8 cellular contexts compared by ENCODE assay signal in genomic region chr9:96217358-96217755, GRCh38.
DNase-seq lines count a peak whose midpoint lies in the region; ATAC-seq and TF ChIP-seq lines count a peak whose summit lies in the region.

No MANE protein-coding gene starts in this region.

- peaks cover 18% of the 10 kb centered on the region for H3K79me1 ChIP-seq in trophoblast cell (ENCODE audit: low read length)

- no peaks in the 10 kb centered on the region for H3K9me3 ChIP-seq in T-helper 17 cell (ENCODE audit: control insufficient read depth, low read length, poor library complexity, severe bottlenecking)
- no peaks in the 10 kb centered on the region for H3K9me3 ChIP-seq in right atrium auricular region
- no peaks in the 10 kb centered on the region for H3K9me3 ChIP-seq in trophoblast cell (ENCODE audit: insufficient read depth, low read depth, low read length)

- no peak for TF ChIP-seq CTCF in Calu3 (IDR thresholded peaks at IDR 0.05; ENCODE audit: unreplicated experiment)
- TF ChIP-seq CTCF in right atrium auricular region (IDR thresholded peaks at IDR 0.05), result no peak

- peaks cover 0 to 31% of the 10 kb centered on the region in 2 donors for H3K4me1 ChIP-seq in right atrium auricular region
- peaks cover 29 to 36% of the 10 kb centered on the region in 2 experiments for H3K4me1 ChIP-seq in trophoblast cell (ENCODE audit: control insufficient read depth in 1 of 2, insufficient read depth in 2 of 2, low read length in 2 of 2)

- H4K12ac ChIP-seq in trophoblast cell (ENCODE audit: low read depth, low read length), result no peak overlapping the region

- H3K9ac ChIP-seq in trophoblast cell (ENCODE audit: low read length), result no peak overlapping the region

- CTCF ChIA-PET in Calu3 (lab: Charles Lee), result interaction anchor here (0.6 to 1.6 kb wide), 9 partner anchors 11 to 993 kb away, joined by 3 to 6 read pairs (median 4); no protein-coding TSS in a partner anchor

- H2AFZ ChIP-seq in trophoblast cell (ENCODE audit: insufficient read depth, low read length, poor library complexity), result no peak overlapping the region

- H3K27me3 ChIP-seq in right atrium auricular region (no peaks in the 10 kb centered on the region), trophoblast cell (ENCODE audit: insufficient read depth, low read length) (no peaks in the 10 kb centered on the region)

- H3K4ac ChIP-seq in trophoblast cell (ENCODE audit: low read depth, low read length), result no peak overlapping the region

- H3K27ac ChIP-seq in right atrium auricular region, result peak overlapping the region; percentile 48 to 53
- H3K27ac ChIP-seq in trophoblast cell (ENCODE audit: low read depth, low read length), result peak overlapping the region; percentile 91

- DNase-seq in Calu3 (no peak), T-helper 17 cell (no peak), right atrium auricular region (ENCODE audit: low spot score) (no peak), trophoblast cell (no peak), NCI-H1694 treated with DMSO at 0.1 percent for 48 hours (lab: John Stamatoyannopoulos, UW) (no peak), hippocampal formation (lab: John Stamatoyannopoulos, UW) (no peak), cerebellar cortex (ENCODE audit: low spot score) (no peak), NCI-H226 (no peak)

- no TSS peak for BruUV-seq in Calu3 (replicated peaks; lab: Mats Ljungman, UMichigan)

- no peak overlapping the region for H3K27ac Mint-ChIP-seq in Calu3 (ENCODE audit: unreplicated experiment)
- H3K27ac Mint-ChIP-seq in T-helper 17 cell, result peak overlapping the region; percentile 39

- H3K14ac ChIP-seq in trophoblast cell (ENCODE audit: low read length), result no peak overlapping the region

- no peak overlapping the region for H3K18ac ChIP-seq in trophoblast cell (ENCODE audit: low read length)

- peak overlapping the region; percentile 83 for H3K4me2 ChIP-seq in trophoblast cell (ENCODE audit: low read length)

- no CpG with 5 or more reads among the region's 13 CpGs for WGBS in trophoblast cell (ENCODE audit: extremely low coverage, insufficient coverage, insufficient read length)

- intact Hi-C loops in Calu3 (cut with micrococcal nuclease; ENCODE audit: unreplicated experiment), result loop anchor here (5.0 kb wide), 1 partner anchor 490 kb away; no protein-coding TSS in a partner anchor

- H2BK5ac ChIP-seq in trophoblast cell (ENCODE audit: low read depth, low read length, poor library complexity), result no peak overlapping the region

- no peak for ATAC-seq in T-helper 17 cell

- H3K36me3 ChIP-seq in right atrium auricular region (no peaks in the 10 kb centered on the region), trophoblast cell (ENCODE audit: control insufficient read depth in 1 of 2, insufficient read depth in 2 of 2, low read length in 2 of 2) (no peaks in the 10 kb centered on the region)

- H3K4me3 ChIP-seq in right atrium auricular region (peak overlapping the region in 1 of 2 donors; percentile 10), trophoblast cell (ENCODE audit: low read depth, low read length) (no peak overlapping the region)

- no peaks in the 10 kb centered on the region for H3K9me3 Mint-ChIP-seq in Calu3 (ENCODE audit: low read depth, unreplicated experiment)

- no peaks in the 10 kb centered on the region for H3K79me2 ChIP-seq in trophoblast cell (ENCODE audit: control insufficient read depth, insufficient read depth, low read length, poor library complexity)

- H3K36me3 Mint-ChIP-seq in Calu3 (ENCODE audit: insufficient read depth, unreplicated experiment), result no peaks in the 10 kb centered on the region
- H3K36me3 Mint-ChIP-seq in T-helper 17 cell (ENCODE audit: low read depth), result no peaks in the 10 kb centered on the region

- H3K4me3 Mint-ChIP-seq in Calu3 (ENCODE audit: low read depth, unreplicated experiment) (peak overlapping the region; percentile 58), T-helper 17 cell (peak overlapping the region; percentile 80)

- no peak overlapping the region for H3K23ac ChIP-seq in trophoblast cell (ENCODE audit: low read length)

- no peak overlapping the region for H2BK12ac ChIP-seq in trophoblast cell (ENCODE audit: low read length)

- no peak overlapping the region for H4K91ac ChIP-seq in trophoblast cell (ENCODE audit: low read depth, low read length)

- H2BK120ac ChIP-seq in trophoblast cell (ENCODE audit: insufficient read depth, low read length, poor library complexity), result no peak overlapping the region

- no peak overlapping the region for H4K8ac ChIP-seq in trophoblast cell (ENCODE audit: low read depth, low read length)

- H2AK5ac ChIP-seq in trophoblast cell (ENCODE audit: low read length), result no peak overlapping the region

- H3K4me1 Mint-ChIP-seq in Calu3 (ENCODE audit: low read depth, unreplicated experiment) (no peaks in the 10 kb centered on the region), T-helper 17 cell (peaks cover 9% of the 10 kb centered on the region)

- H3K27me3 Mint-ChIP-seq in Calu3 (ENCODE audit: unreplicated experiment) (peaks cover 43% of the 10 kb centered on the region), T-helper 17 cell (peaks cover 70% of the 10 kb centered on the region)
